ENCODE assay signal across 8 cellular contexts in the genomic region with DNA sequence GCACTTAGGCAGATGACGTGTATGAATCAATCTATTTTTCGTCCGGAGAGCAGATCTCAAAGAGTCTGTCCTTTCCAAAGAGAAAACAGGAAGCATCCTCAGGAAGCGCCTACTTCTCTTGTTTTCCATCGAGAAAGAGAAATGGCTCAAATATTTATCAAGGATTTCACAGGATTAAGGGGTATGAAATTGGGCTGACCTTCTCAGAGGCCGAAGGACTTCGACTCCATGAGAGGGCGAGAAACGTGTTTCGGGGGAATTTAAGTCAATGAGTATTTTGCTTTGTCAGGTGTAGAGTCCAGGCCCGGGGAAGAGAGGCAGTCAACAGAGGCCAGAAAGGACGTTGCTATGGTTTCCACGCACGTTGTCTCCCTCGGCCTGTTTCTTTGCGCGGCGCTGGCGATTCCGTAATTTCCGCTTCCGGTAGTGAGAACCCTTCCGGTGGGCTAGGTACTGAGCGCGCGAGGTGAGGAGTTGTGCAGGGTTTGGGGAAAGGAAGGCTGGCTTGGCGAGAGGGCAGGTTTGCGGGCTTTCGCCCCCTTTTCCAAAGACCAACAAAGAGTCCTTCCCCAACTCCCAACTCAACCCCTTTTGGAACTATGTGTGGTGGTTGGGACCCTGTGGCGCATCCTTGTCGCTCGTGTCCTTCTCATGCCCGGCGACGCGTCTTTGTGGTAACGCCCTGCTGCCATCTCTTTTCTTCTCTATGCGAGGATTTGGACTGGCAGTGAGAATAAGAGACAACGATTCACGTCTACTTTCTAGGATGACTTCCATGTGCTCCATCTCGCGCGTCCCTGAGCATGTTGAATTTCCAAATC. TPM values are rescaled to one million over a fixed set of nuclear protein-coding genes. Genes with fewer than 3 reads are reported as not detected.
DNase-seq lines count a peak whose midpoint lies in the region; ATAC-seq lines count a peak whose summit lies in the region.

MRPS21 (plus strand) TSS at position 429 of the 821 bp plus-strand sequence. CDS start 506 bp downstream, outside the sequence.

- peak; percentile 94 for DNase-seq in NCI-H1105 (lab: John Stamatoyannopoulos, UW)
- DNase-seq in SKM-1 (lab: John Stamatoyannopoulos, UW; ENCODE audit: unreplicated experiment) = peak; percentile 97
- DNase-seq in glomerular endothelial cell (ENCODE audit: extremely low read depth, low read depth, low spot score) = peak; percentile 83
- peak; percentile 88 for DNase-seq in occipital lobe (lab: John Stamatoyannopoulos, UW)

- peak within 1 kb of the TSS; percentile 97 for H3K4me3 Mint-ChIP-seq in activated naive CD4-positive, alpha-beta T cell treated with anti-CD3 and anti-CD28 coated beads, Interleukin-2, amount 50 U/mL, for 24 hours

- peak; percentile 89 for ATAC-seq in HG02623 (IDR thresholded peaks at IDR 0.05; ENCODE audit: unreplicated experiment)

- no peaks in the 10 kb centered on the region for H3K27me3 Mint-ChIP-seq in activated naive CD4-positive, alpha-beta T cell treated with anti-CD3 and anti-CD28 coated beads, Interleukin-2, amount 50 U/mL, for 24 hours

- H3K4me1 Mint-ChIP-seq in activated naive CD4-positive, alpha-beta T cell treated with anti-CD3 and anti-CD28 coated beads, Interleukin-2, amount 50 U/mL, for 24 hours = peaks cover 38% of the 10 kb centered on the region

- H3K9me3 Mint-ChIP-seq in activated naive CD4-positive, alpha-beta T cell treated with anti-CD3 and anti-CD28 coated beads, Interleukin-2, amount 50 U/mL, for 24 hours = no peaks in the 10 kb centered on the region

- peaks cover 7% of the 10 kb centered on the region for H3K36me3 Mint-ChIP-seq in activated naive CD4-positive, alpha-beta T cell treated with anti-CD3 and anti-CD28 coated beads, Interleukin-2, amount 50 U/mL, for 24 hours

- H3K27ac Mint-ChIP-seq in activated naive CD4-positive, alpha-beta T cell treated with anti-CD3 and anti-CD28 coated beads, Interleukin-2, amount 50 U/mL, for 24 hours = peak within 1 kb of the TSS; percentile 98

- peak within 1 kb of the TSS; percentile 90 for H3K4me3 ChIP-seq in GM08714 (ENCODE audit: low read length)

- H3K27ac ChIP-seq in temporal lobe (ENCODE audit: low read depth, low read length) = peak within 1 kb of the TSS; percentile 82

RNA-seq across cellular contexts. Expression of gene MRPS21, which starts in this region (rescaled TPM):
- total RNA-seq in glomerular endothelial cell = 42.3 and 48.4 TPM in 2 replicates
- 69.3 TPM for total RNA-seq in occipital lobe
- total RNA-seq in temporal lobe = 44.7 TPM

Comparison
In these comparisons a context has a peak if more than half of its experiments do, and no peak if none do; other contexts are left out.
1. Peak in every context shown above with its lines: DNase-seq, ATAC-seq, H3K4me3 ChIP-seq and H3K27ac ChIP-seq.